In the genomic region with DNA sequence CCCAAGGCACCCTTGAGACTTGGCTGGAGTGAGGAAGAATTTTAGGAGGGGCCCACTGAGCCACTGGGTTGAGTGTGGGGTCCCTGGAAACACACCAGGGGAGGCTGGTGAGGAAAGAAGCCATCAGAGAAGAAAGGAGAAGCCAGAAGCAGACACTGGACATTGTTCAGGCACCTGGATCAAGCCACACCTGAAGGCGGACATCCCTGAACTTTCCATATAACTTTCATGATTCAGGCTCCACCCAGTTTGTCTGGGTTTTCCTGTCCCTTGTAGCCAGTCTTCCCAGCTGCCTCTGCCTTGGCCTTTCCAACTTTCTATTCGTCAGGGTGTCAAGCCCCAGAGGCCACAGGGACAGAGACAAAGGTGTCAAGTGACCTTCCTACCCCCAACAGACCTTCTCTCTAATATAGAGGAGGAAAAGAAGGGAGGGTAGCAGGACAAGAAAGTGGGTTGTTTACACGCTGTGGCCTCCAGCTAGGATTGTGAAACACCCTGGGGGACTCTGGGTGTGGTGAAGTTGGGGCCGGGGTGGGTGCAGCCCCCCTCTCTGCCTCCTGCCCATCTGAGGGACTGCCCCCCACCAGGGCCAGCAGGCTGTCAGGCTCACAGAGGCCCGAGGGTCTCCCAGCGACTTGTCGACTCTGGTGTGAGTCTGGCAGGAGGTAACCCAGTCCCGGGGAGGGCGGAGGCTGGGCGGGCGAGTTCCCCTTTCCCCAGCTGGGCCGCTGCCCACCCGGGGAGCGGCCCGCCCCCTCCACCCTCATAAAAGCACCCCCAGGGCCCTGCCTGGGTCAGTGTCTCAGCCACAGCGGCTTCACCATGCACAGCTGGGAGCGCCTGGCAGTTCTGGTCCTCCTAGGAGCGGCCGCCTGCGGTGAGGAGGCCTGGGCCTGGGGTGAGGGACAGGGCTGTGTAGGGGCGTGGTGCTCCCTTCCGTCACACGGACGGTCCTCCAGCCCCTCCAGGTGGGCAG, we compare ENCODE assay signal across 8 cellular contexts. TPM values are rescaled to one million over a fixed set of nuclear protein-coding genes. Genes with fewer than 3 reads are reported as not detected.
A peak's percentile ranks its signal among the peaks of the same experiment; 100 is the strongest.
DNase-seq lines count a peak whose midpoint lies in the region; ATAC-seq and TF ChIP-seq lines count a peak whose summit lies in the region.

TSS of gene CFD (plus strand) at position 797 of the 976 bp plus-strand sequence. CDS start at position 823, 26 bp downstream.

- no peaks in the 10 kb centered on the region for H3K9me3 Mint-ChIP-seq in activated T-helper 2 cell treated with anti-CD3 and anti-CD28 coated beads, Interferon-gamma antibody, Interleukin-2, Interleukin-4, amounts not matched to agents 10 μg/mL and 5 μg/mL and 100 μg/mL, durations not matched to agents 14 hours and 24 hours and 36 hours

- H3K4me1 Mint-ChIP-seq in activated T-helper 2 cell treated with anti-CD3 and anti-CD28 coated beads, Interferon-gamma antibody, Interleukin-2, Interleukin-4, amounts not matched to agents 10 μg/mL and 5 μg/mL and 100 μg/mL, durations not matched to agents 14 hours and 24 hours and 36 hours (ENCODE audit: low read depth), result peaks cover 9% of the 10 kb centered on the region

- TF ChIP-seq EP300 in stomach (IDR thresholded peaks at IDR 0.05), result no peak

- H3K27ac Mint-ChIP-seq in activated T-helper 2 cell treated with anti-CD3 and anti-CD28 coated beads, Interferon-gamma antibody, Interleukin-2, Interleukin-4, amounts not matched to agents 10 μg/mL and 5 μg/mL and 100 μg/mL, durations not matched to agents 14 hours and 24 hours and 36 hours, result no peak within 1 kb of the TSS

- WGBS in stomach, 5 donors, result 26 to 38% (median 34%) methylated on average over 11 to 24 of the region's 24 CpGs

- H3K27me3 ChIP-seq in kidney epithelial cell (ENCODE audit: control insufficient read depth, insufficient read depth, low read length), result peaks cover 29% of the 10 kb centered on the region
- H3K27me3 ChIP-seq in stomach, result peaks cover 0 to 79% (median 35%) of the 10 kb centered on the region in 3 donors

- peaks cover 29 to 52% (median 43%) of the 10 kb centered on the region in 4 donors for H3K4me1 ChIP-seq in stomach

- H3K9me3 ChIP-seq in stomach, result no peaks in the 10 kb centered on the region

- H3K36me3 Mint-ChIP-seq in activated T-helper 2 cell treated with anti-CD3 and anti-CD28 coated beads, Interferon-gamma antibody, Interleukin-2, Interleukin-4, amounts not matched to agents 10 μg/mL and 5 μg/mL and 100 μg/mL, durations not matched to agents 14 hours and 24 hours and 36 hours (ENCODE audit: low read depth), result no peaks in the 10 kb centered on the region

- peak within 1 kb of the TSS; percentile 22 to 74 (median 71) for H3K27ac ChIP-seq in stomach

- TF ChIP-seq CTCF in kidney epithelial cell (IDR thresholded peaks at IDR 0.05; ENCODE audit: insufficient read depth, low read length, poor library complexity, severe bottlenecking), result no peak
- no peak for TF ChIP-seq CTCF in stomach (IDR thresholded peaks at IDR 0.05)

- intact Hi-C loops in activated T-helper 2 cell treated with anti-CD3 and anti-CD28 coated beads, Interferon-gamma antibody, Interleukin-2, Interleukin-4, amounts not matched to agents 10 μg/mL and 5 μg/mL and 100 μg/mL, durations not matched to agents 14 hours and 24 hours and 36 hours (cut with micrococcal nuclease), result no loop called here
- intact Hi-C loops in stomach (cut with DNase I; ENCODE audit: low total_unique reads), result loop anchor here (5.0 kb wide), 1 partner anchor 92 kb away; no protein-coding TSS in a partner anchor

- H3K27me3 Mint-ChIP-seq in activated T-helper 2 cell treated with anti-CD3 and anti-CD28 coated beads, Interferon-gamma antibody, Interleukin-2, Interleukin-4, amounts not matched to agents 10 μg/mL and 5 μg/mL and 100 μg/mL, durations not matched to agents 14 hours and 24 hours and 36 hours (ENCODE audit: low read depth), result peaks cover 6% of the 10 kb centered on the region

- H3K36me3 ChIP-seq in kidney epithelial cell (ENCODE audit: control insufficient read depth, insufficient read depth, low read length) (no peaks in the 10 kb centered on the region), stomach (no peaks in the 10 kb centered on the region)

- TF ChIP-seq POLR2A in stomach (IDR thresholded peaks at IDR 0.05), result no peak

- H3K4me3 ChIP-seq in kidney epithelial cell (ENCODE audit: low read depth, low read length), result peak within 1 kb of the TSS; percentile 34
- peak within 1 kb of the TSS; percentile 38 to 48 (median 42) for H3K4me3 ChIP-seq in stomach

- H3K4me3 Mint-ChIP-seq in activated T-helper 2 cell treated with anti-CD3 and anti-CD28 coated beads, Interferon-gamma antibody, Interleukin-2, Interleukin-4, amounts not matched to agents 10 μg/mL and 5 μg/mL and 100 μg/mL, durations not matched to agents 14 hours and 24 hours and 36 hours (ENCODE audit: low read depth), result peak within 1 kb of the TSS; percentile 13

- DNase-seq in HuH-7 (ENCODE audit: low spot score), result peak; percentile 46
- no peak for DNase-seq in activated T-helper 2 cell treated with anti-CD3 and anti-CD28 coated beads, Interferon-gamma antibody, Interleukin-2, Interleukin-4, amounts not matched to agents 10 μg/mL and 5 μg/mL and 100 μg/mL, durations not matched to agents 14 hours and 24 hours and 36 hours (ENCODE audit: low spot score)
- no peak for DNase-seq in kidney epithelial cell (ENCODE audit: low read depth)
- DNase-seq in stomach, result peak; percentile 38
- DNase-seq in COR-L47 (lab: John Stamatoyannopoulos, UW), result no peak

- no peak for ATAC-seq in GM21526 (IDR thresholded peaks at IDR 0.05; ENCODE audit: low FRiP score, unreplicated experiment)
- no peak for ATAC-seq in HG02973 (IDR thresholded peaks at IDR 0.05; ENCODE audit: unreplicated experiment)
- no peak for ATAC-seq in GM18498 (IDR thresholded peaks at IDR 0.05; ENCODE audit: unreplicated experiment)

RNA-seq across cellular contexts. Expression of gene CFD, which starts in this region (rescaled TPM):
- 0.94 and 1.8 TPM in 2 replicates for total RNA-seq in activated T-helper 2 cell treated with anti-CD3 and anti-CD28 coated beads, Interferon-gamma antibody, Interleukin-2, Interleukin-4, amounts not matched to agents 10 μg/mL and 5 μg/mL and 100 μg/mL, durations not matched to agents 14 hours and 24 hours and 36 hours
- total RNA-seq in kidney epithelial cell, result 1.3 TPM in 2 replicates
- 1,000 to 10,000 TPM in 1 of 5 donors, 100 to 1,000 TPM in 3, 10 to 100 TPM in 1; 36.6 to 1,275 (median 118) TPM for total RNA-seq in stomach
- polyA plus RNA-seq in stomach, result 100 to 1,000 TPM in 2 of 3 donors, 10 to 100 TPM in 1; 48.7 to 204 (median 140) TPM

Comparison
In these comparisons a context has a peak if more than half of its experiments do, and no peak if none do; other contexts are left out.
1. RNA of gene CFD (total RNA-seq): 36.6 to 1,275 TPM in stomach; 0.94 to 1.8 TPM in activated T-helper 2 cell treated with anti-CD3 and anti-CD28 coated beads, Interferon-gamma antibody, Interleukin-2, Interleukin-4, amounts not matched to agents 10 μg/mL and 5 μg/mL and 100 μg/mL, durations not matched to agents 14 hours and 24 hours and 36 hours and 1.3 TPM in kidney epithelial cell; every median in the first group is over 10 times any median in the second.
2. DNase-seq: peak in HuH-7 (single experiment) and stomach (single experiment); none in activated T-helper 2 cell treated with anti-CD3 and anti-CD28 coated beads, Interferon-gamma antibody, Interleukin-2, Interleukin-4, amounts not matched to agents 10 μg/mL and 5 μg/mL and 100 μg/mL, durations not matched to agents 14 hours and 24 hours and 36 hours (single experiment), kidney epithelial cell (single experiment) and COR-L47 (single experiment).